29 cellular contexts compared by ENCODE assay signal in genomic region chr12:32030676-32031075, GRCh38.
"Had no signal": no experiment of that assay in that cellular context is flagged by ENCODE, and none has a peak within 500 bp of the region (broad histone marks: within the 10 kb centered on the region; RNA-seq: fewer than 3 reads in every experiment).

No MANE protein-coding gene starts in this region.

- H3K36me3 Mint-ChIP-seq: activated CD4-positive, alpha-beta memory T cell treated with anti-CD3 and anti-CD28 coated beads for 36 hours; activated naive CD4-positive, alpha-beta T cell treated with anti-CD3 and anti-CD28 coated beads, Interleukin-2, amount 50 U/mL, for 24 hours; activated naive CD8-positive, alpha-beta T cell treated with anti-CD3 and anti-CD28 coated beads for 36 hours had no signal

- H3K4me1 ChIP-seq: adrenal gland, body of pancreas had no signal

- H3K27ac ChIP-seq: adrenal gland, body of pancreas, WERI-Rb-1 had no signal

- H3K27ac Mint-ChIP-seq: activated CD4-positive, alpha-beta memory T cell treated with anti-CD3 and anti-CD28 coated beads for 36 hours; activated CD4-positive, alpha-beta T cell treated with anti-CD3 and anti-CD28 coated beads for 36 hours; activated CD4-positive, alpha-beta T cell treated with anti-CD3 and anti-CD28 coated beads, Interleukin-2, amount 10 ng/mL, durations not matched to agents 24 days and 14 days; activated CD8-positive, alpha-beta memory T cell treated with anti-CD3 and anti-CD28 coated beads, Interleukin-2, amount 10 ng/mL, durations not matched to agents 7 days and 5 days; activated CD8-positive, alpha-beta T cell treated with anti-CD3 and anti-CD28 coated beads, Interleukin-2, amount 10 ng/mL, durations not matched to agents 7 days and 5 days; activated naive CD4-positive, alpha-beta T cell treated with anti-CD3 and anti-CD28 coated beads for 36 hours; activated naive CD4-positive, alpha-beta T cell treated with anti-CD3 and anti-CD28 coated beads, Interleukin-2, amount 50 U/mL, for 24 hours; activated naive CD8-positive, alpha-beta T cell treated with anti-CD3 and anti-CD28 coated beads, Interleukin-2, amount 50 U/mL, for 24 hours; activated T-helper 1 cell treated with anti-CD3 and anti-CD28 coated beads, Interleukin-12 subunit alpha, Interleukin-12 subunit beta, Interleukin-2, Interleukin-4 antibody, amounts not matched to agents 30 ng/mL and 10 ng/mL and 1 ng/mL, durations not matched to agents 14 hours and 24 hours and 36 hours; activated T-helper 2 cell treated with anti-CD3 and anti-CD28 coated beads, Interferon-gamma antibody, Interleukin-2, Interleukin-4, amounts not matched to agents 10 μg/mL and 5 μg/mL and 100 μg/mL, durations not matched to agents 14 hours and 24 hours and 36 hours; T-helper 17 cell; T-helper 2 cell treated with Interferon-gamma antibody and Interleukin-4, amounts not matched to agents 5 μg/mL and 100 μg/mL, for 36 hours had no signal

- H3K9me3 ChIP-seq: adrenal gland, body of pancreas had no signal

- H3K4me3 ChIP-seq: adrenal gland, body of pancreas had no signal

- H3K27me3 ChIP-seq: adrenal gland, body of pancreas had no signal

- H3K36me3 ChIP-seq: adrenal gland, WERI-Rb-1 had no signal

- H3K9me3 Mint-ChIP-seq: activated CD4-positive, alpha-beta memory T cell treated with anti-CD3 and anti-CD28 coated beads for 36 hours; activated CD4-positive, alpha-beta T cell treated with anti-CD3 and anti-CD28 coated beads, Interleukin-2, amount 10 ng/mL, durations not matched to agents 24 days and 14 days; activated naive CD4-positive, alpha-beta T cell treated with anti-CD3 and anti-CD28 coated beads for 36 hours; activated naive CD4-positive, alpha-beta T cell treated with anti-CD3 and anti-CD28 coated beads, Interleukin-2, amount 50 U/mL, for 24 hours; activated naive CD8-positive, alpha-beta T cell treated with anti-CD3 and anti-CD28 coated beads for 36 hours; activated naive CD8-positive, alpha-beta T cell treated with anti-CD3 and anti-CD28 coated beads, Interleukin-2, amount 50 U/mL, for 24 hours; activated T-helper 1 cell treated with anti-CD3 and anti-CD28 coated beads, Interleukin-12 subunit alpha, Interleukin-12 subunit beta, Interleukin-2, Interleukin-4 antibody, amounts not matched to agents 30 ng/mL and 10 ng/mL and 1 ng/mL, durations not matched to agents 14 hours and 24 hours and 36 hours; activated T-helper 2 cell treated with anti-CD3 and anti-CD28 coated beads, Interferon-gamma antibody, Interleukin-2, Interleukin-4, amounts not matched to agents 10 μg/mL and 5 μg/mL and 100 μg/mL, durations not matched to agents 14 hours and 24 hours and 36 hours; T-helper 2 cell treated with Interferon-gamma antibody and Interleukin-4, amounts not matched to agents 5 μg/mL and 100 μg/mL, for 36 hours had no signal

- H3K27me3 Mint-ChIP-seq: activated CD4-positive, alpha-beta memory T cell treated with anti-CD3 and anti-CD28 coated beads for 36 hours; activated CD4-positive, alpha-beta T cell treated with anti-CD3 and anti-CD28 coated beads for 36 hours; activated CD4-positive, alpha-beta T cell treated with anti-CD3 and anti-CD28 coated beads, Interleukin-2, amount 10 ng/mL, durations not matched to agents 24 days and 14 days; activated CD8-positive, alpha-beta memory T cell treated with anti-CD3 and anti-CD28 coated beads, Interleukin-2, amount 10 ng/mL, durations not matched to agents 7 days and 5 days; activated naive CD4-positive, alpha-beta T cell treated with anti-CD3 and anti-CD28 coated beads, Interleukin-2, amount 50 U/mL, for 24 hours; activated naive CD8-positive, alpha-beta T cell treated with anti-CD3 and anti-CD28 coated beads for 36 hours; activated naive CD8-positive, alpha-beta T cell treated with anti-CD3 and anti-CD28 coated beads, Interleukin-2, amount 50 U/mL, for 24 hours; T-helper 17 cell had no signal

- DNase-seq: activated CD4-positive, alpha-beta memory T cell treated with anti-CD3 and anti-CD28 coated beads for 36 hours; activated CD4-positive, alpha-beta T cell treated with anti-CD3 and anti-CD28 coated beads, Interleukin-2, amount 10 ng/mL, durations not matched to agents 24 days and 14 days; activated CD4-positive, CD25-positive, alpha-beta regulatory T cell; activated CD4-positive, CD25-positive, alpha-beta regulatory T cell treated with anti-CD3 and anti-CD28 coated beads, Interleukin-2, amount 50 U/mL, for 72 hours; activated CD8-positive, alpha-beta memory T cell treated with anti-CD3 and anti-CD28 coated beads, Interleukin-2, amount 10 ng/mL, durations not matched to agents 7 days and 5 days; activated CD8-positive, alpha-beta memory T cell treated with anti-CD3 and anti-CD28 coated beads, Interleukin-2, amount 50 U/mL, for 4 hours; activated CD8-positive, alpha-beta T cell treated with anti-CD3 and anti-CD28 coated beads, Interleukin-2, amount 10 ng/mL, durations not matched to agents 7 days and 5 days; activated effector memory CD4-positive, alpha-beta T cell treated with anti-CD3 and anti-CD28 coated beads, Interleukin-2, amount 50 U/mL, for 16 hours; activated naive CD4-positive, alpha-beta T cell treated with anti-CD3 and anti-CD28 coated beads for 36 hours; activated naive CD8-positive, alpha-beta T cell treated with anti-CD3 and anti-CD28 coated beads for 36 hours; activated naive CD8-positive, alpha-beta T cell treated with anti-CD3 and anti-CD28 coated beads, Interleukin-2, amount 50 U/mL, for 24 hours; activated T-cell treated with anti-CD3 and anti-CD28 coated beads, Interleukin-2, amount 50 U/mL, for 1 hour; activated T-cell treated with anti-CD3 and anti-CD28 coated beads, Interleukin-2, amount 50 U/mL, for 48 hours; amygdala; aorta; body of pancreas; effector CD8-positive, alpha-beta T cell; foreskin fibroblast; T-helper 1 cell; T-helper 17 cell; T1000; WERI-Rb-1 had no signal

- H3K4me3 Mint-ChIP-seq: activated CD4-positive, alpha-beta memory T cell treated with anti-CD3 and anti-CD28 coated beads for 36 hours; activated CD4-positive, alpha-beta T cell treated with anti-CD3 and anti-CD28 coated beads for 36 hours; activated CD4-positive, alpha-beta T cell treated with anti-CD3 and anti-CD28 coated beads, Interleukin-2, amount 10 ng/mL, durations not matched to agents 24 days and 14 days; activated CD8-positive, alpha-beta memory T cell treated with anti-CD3 and anti-CD28 coated beads, Interleukin-2, amount 10 ng/mL, durations not matched to agents 7 days and 5 days; activated CD8-positive, alpha-beta T cell treated with anti-CD3 and anti-CD28 coated beads, Interleukin-2, amount 10 ng/mL, durations not matched to agents 7 days and 5 days; activated naive CD4-positive, alpha-beta T cell treated with anti-CD3 and anti-CD28 coated beads for 36 hours; activated naive CD4-positive, alpha-beta T cell treated with anti-CD3 and anti-CD28 coated beads, Interleukin-2, amount 50 U/mL, for 24 hours; activated naive CD8-positive, alpha-beta T cell treated with anti-CD3 and anti-CD28 coated beads for 36 hours; activated naive CD8-positive, alpha-beta T cell treated with anti-CD3 and anti-CD28 coated beads, Interleukin-2, amount 50 U/mL, for 24 hours; activated T-helper 1 cell treated with anti-CD3 and anti-CD28 coated beads, Interleukin-12 subunit alpha, Interleukin-12 subunit beta, Interleukin-2, Interleukin-4 antibody, amounts not matched to agents 30 ng/mL and 10 ng/mL and 1 ng/mL, durations not matched to agents 14 hours and 24 hours and 36 hours; T-helper 17 cell; T-helper 2 cell treated with Interferon-gamma antibody and Interleukin-4, amounts not matched to agents 5 μg/mL and 100 μg/mL, for 36 hours had no signal

- ATAC-seq: activated CD4-positive, alpha-beta T cell treated with anti-CD3 and anti-CD28 coated beads for 36 hours; activated CD8-positive, alpha-beta memory T cell treated with anti-CD3 and anti-CD28 coated beads, Interleukin-2, amount 10 ng/mL, durations not matched to agents 7 days and 5 days; activated naive CD8-positive, alpha-beta T cell treated with anti-CD3 and anti-CD28 coated beads, Interleukin-2, amount 50 U/mL, for 24 hours; body of pancreas; esophagus mucosa; T-helper 17 cell had no signal
